In the genomic region with DNA sequence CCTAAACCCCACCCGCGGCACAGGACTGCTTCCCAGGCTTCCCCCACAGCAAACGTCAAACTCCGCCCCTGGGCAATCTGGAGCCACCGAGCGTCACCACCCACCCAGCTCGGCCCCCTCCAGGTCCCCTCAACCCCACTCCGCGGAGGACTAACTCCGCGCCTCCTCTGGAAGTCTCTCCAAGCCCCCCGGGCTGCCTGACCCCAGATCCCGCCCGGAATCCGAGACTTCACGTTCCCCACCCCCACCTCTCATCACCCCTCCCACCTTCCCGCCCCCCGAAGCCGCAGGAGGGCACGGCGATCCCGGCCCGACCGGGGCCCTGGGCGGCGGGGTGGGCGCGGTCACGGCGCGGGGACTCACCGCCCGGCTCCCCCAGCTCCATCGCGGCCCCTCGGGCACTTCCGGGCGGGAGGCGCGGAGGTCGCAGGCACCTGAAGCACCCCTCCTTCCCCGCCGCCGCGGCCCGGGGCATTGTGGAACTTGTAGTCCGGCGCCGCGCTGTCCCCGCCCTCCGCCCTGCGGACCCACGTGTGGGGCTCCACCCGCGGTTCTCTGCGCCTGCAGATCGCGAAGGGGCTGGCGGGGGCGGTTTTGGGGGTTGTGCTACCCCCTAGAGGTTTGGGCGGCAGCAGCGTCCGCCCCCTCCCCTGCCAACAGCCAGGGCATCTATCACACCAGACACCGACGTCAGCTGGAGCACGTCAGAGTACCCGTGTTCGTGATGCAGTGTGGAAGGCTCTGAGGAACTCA, we compare ENCODE assay signal across 8 cellular contexts. TPM values are rescaled to one million over a fixed set of nuclear protein-coding genes. Genes with fewer than 3 reads are reported as not detected.
A peak's percentile ranks its signal among the peaks of the same experiment; 100 is the strongest.
DNase-seq lines count a peak whose midpoint lies in the region; ATAC-seq and TF ChIP-seq lines count a peak whose summit lies in the region.

Gene TMUB1 (minus strand): TSS at position 423 of the 753 bp plus-strand sequence. CDS start 930 bp downstream, outside the sequence.

- ATAC-seq in GM19023 (IDR thresholded peaks at IDR 0.05; ENCODE audit: unreplicated experiment) (peak; percentile 45), HG03196 (IDR thresholded peaks at IDR 0.05; ENCODE audit: unreplicated experiment) (peak; percentile 40)

- H3K4me3 ChIP-seq in epithelial cell of esophagus (ENCODE audit: low read length): peak within 1 kb of the TSS; percentile 65

- DNase-seq in AG20443 (ENCODE audit: low spot score) (peak; percentile 68), NCI-H82 treated with DMSO at 0.1 percent for 48 hours (lab: John Stamatoyannopoulos, UW; ENCODE audit: unreplicated experiment) (peak; percentile 44), epithelial cell of esophagus (ENCODE audit: low read depth) (peak; percentile 73), myocyte (ENCODE audit: low read depth) (peak; percentile 72)
- peak; percentile 81 for DNase-seq in activated CD8-positive, alpha-beta memory T cell treated with anti-CD3 and anti-CD28 coated beads, Interleukin-2, amount 50 U/mL, for 1 hour (ENCODE audit: extremely low read depth)
- peak; percentile 70 to 80 for DNase-seq in stimulated activated CD8-positive, alpha-beta memory T cell treated with anti-CD3 and anti-CD28 coated beads, Interleukin-7, amount 100 ng/mL, for 48 hours (ENCODE audit: extremely low read depth in 1 of 2, low read depth in 1 of 2)

- TF ChIP-seq CTCF in epithelial cell of esophagus (IDR thresholded peaks at IDR 0.05; ENCODE audit: insufficient read depth, low read depth, low read length, missing control alignments): no peak

RNA-seq across cellular contexts. Expression of gene TMUB1, which starts in this region (rescaled TPM):
- total RNA-seq in myocyte: 59.9 and 60.7 TPM in 2 replicates
- 57.5 TPM for polyA plus RNA-seq in myocyte (2012)

Comparison
In these comparisons a context has a peak if more than half of its experiments do, and no peak if none do; other contexts are left out.
1. Peak in every context shown above with its lines: DNase-seq, ATAC-seq and H3K4me3 ChIP-seq.